Comparison of ENCODE assay signal across 12 cellular contexts in genomic region chr2:231663458-231664290, GRCh38. TPM values are rescaled to one million over a fixed set of nuclear protein-coding genes. Genes with fewer than 3 reads are reported as not detected.
A peak's percentile ranks its signal among the peaks of the same experiment; 100 is the strongest.
DNase-seq lines count a peak whose midpoint lies in the region; ATAC-seq, FAIRE-seq and TF ChIP-seq lines count a peak whose summit lies in the region.
"Had no signal": no experiment of that assay in that cellular context is flagged by ENCODE, and none has a peak within 500 bp of the region (broad histone marks: within the 10 kb centered on the region; RNA-seq: fewer than 3 reads in every experiment).

No MANE protein-coding gene starts in this region.

- no peaks in the 10 kb centered on the region for H3K36me3 ChIP-seq in HepG2 (replicated peaks in 1 of 2; ENCODE audit: control insufficient read depth in 1 of 2, insufficient read depth in 2 of 2, low read length in 2 of 2)
- H3K36me3 ChIP-seq in right lobe of liver = no peaks in the 10 kb centered on the region

- no peak overlapping the region for H2AFZ ChIP-seq in HepG2 (ENCODE audit: low read length)

- no peak for TF ChIP-seq EP300 in HepG2 (IDR thresholded peaks at IDR 0.05; ENCODE audit: low read depth in 2 of 2, low read length in 2 of 2)
- no peak for TF ChIP-seq EP300 in HepG2 (CRISPR knock-in tag; IDR thresholded peaks at IDR 0.05; ENCODE audit: borderline replicate concordance)

- H3K27me3 ChIP-seq in HepG2 (ENCODE audit: control insufficient read depth in 1 of 2, insufficient read depth in 2 of 2, low read length in 2 of 2) (peaks cover 0 to 37% of the 10 kb centered on the region in 2 experiments; a peak in 3 of 5 replicates), right lobe of liver (no peaks in the 10 kb centered on the region)

- peak overlapping the region; percentile 57 for H3K4me3 Mint-ChIP-seq in activated naive CD8-positive, alpha-beta T cell treated with anti-CD3 and anti-CD28 coated beads for 36 hours
- peak overlapping the region in 8 of 10 donors; percentile 6 to 87 (median 75) for H3K4me3 Mint-ChIP-seq in naive thymus-derived CD8-positive, alpha-beta T cell

- no peaks in the 10 kb centered on the region for H3K9me3 ChIP-seq in HepG2 (ENCODE audit: low read length)
- H3K9me3 ChIP-seq in right lobe of liver = peaks cover 0 to 2% (median 0%) of the 10 kb centered on the region in 4 donors

- H3K79me2 ChIP-seq in HepG2 (ENCODE audit: insufficient read depth, low read length) = no peaks in the 10 kb centered on the region

- TF ChIP-seq POLR2A in HepG2 (IDR thresholded peaks at IDR 0.05; ENCODE audit: insufficient read depth in 1 of 2, low read depth in 2 of 2, low read length in 2 of 2) (no peak), right lobe of liver (IDR thresholded peaks at IDR 0.05) (no peak)

- H3K27me3 Mint-ChIP-seq in activated naive CD8-positive, alpha-beta T cell treated with anti-CD3 and anti-CD28 coated beads for 36 hours = no peaks in the 10 kb centered on the region
- H3K27me3 Mint-ChIP-seq in naive thymus-derived CD8-positive, alpha-beta T cell = no peaks in the 10 kb centered on the region

- 57% methylated on average over 27 of the region's 28 CpGs for WGBS in HepG2 (ENCODE audit: low lambda C conversion rate)
- WGBS in right lobe of liver (ENCODE audit: insufficient coverage, low coverage, low lambda C conversion rate, missing lambda C conversion rate) = 93% methylated on average over 7 of the region's 28 CpGs

- H3K4me2 ChIP-seq in HepG2 (ENCODE audit: low read depth, low read length) = no peak overlapping the region

- peaks cover 18% of the 10 kb centered on the region for H3K4me1 Mint-ChIP-seq in activated naive CD8-positive, alpha-beta T cell treated with anti-CD3 and anti-CD28 coated beads for 36 hours
- H3K4me1 Mint-ChIP-seq in naive thymus-derived CD8-positive, alpha-beta T cell = peaks cover 6 to 45% (median 17%) of the 10 kb centered on the region in 4 donors

- H4K20me1 ChIP-seq in HepG2 (ENCODE audit: insufficient read depth, low read length) = no peaks in the 10 kb centered on the region

- H3K9ac ChIP-seq in HepG2 (ENCODE audit: insufficient read depth, low read depth, low read length) = no peak overlapping the region

- in situ Hi-C loops in HepG2 (cut with HindIII; ENCODE audit: extremely low pct_ligation_motif_present, low pct_unique_long_range_greater_than_20kb) = no loop called here

- H3K9me3 Mint-ChIP-seq in activated naive CD8-positive, alpha-beta T cell treated with anti-CD3 and anti-CD28 coated beads for 36 hours = peaks cover 4% of the 10 kb centered on the region
- no peaks in the 10 kb centered on the region for H3K9me3 Mint-ChIP-seq in naive thymus-derived CD8-positive, alpha-beta T cell

- CTCF ChIA-PET in HepG2 (lab: Yijun Ruan, JAX; ENCODE audit: low intra/inter-chr PET ratio, low total read pairs) = interaction anchor here (1.6 kb wide), 1 partner anchor 11 kb away, joined by 3 read pairs; no protein-coding TSS in a partner anchor

- peak; percentile 14 for ATAC-seq in HepG2
- ATAC-seq in right lobe of liver = no peak
- ATAC-seq in naive thymus-derived CD8-positive, alpha-beta T cell = no peak
- ATAC-seq in GM18517 (IDR thresholded peaks at IDR 0.05; ENCODE audit: unreplicated experiment) = no peak

- no peak for TF ChIP-seq CTCF in HepG2 (CRISPR knock-in tag; IDR thresholded peaks at IDR 0.05)
- no peak for TF ChIP-seq CTCF in right lobe of liver (IDR thresholded peaks at IDR 0.05)

- DNase-seq in HepG2 (ENCODE audit: low spot score) (no peak), right lobe of liver (no peak), GM03348 (ENCODE audit: low spot score) (no peak), superior temporal gyrus (ENCODE audit: extremely low spot score) (no peak)
- DNase-seq in activated naive CD8-positive, alpha-beta T cell treated with anti-CD3 and anti-CD28 coated beads for 36 hours = no peak
- DNase-seq in naive thymus-derived CD8-positive, alpha-beta T cell = no peak
- no peak for DNase-seq in NK-92 treated with Interleukin-12 subunit alpha and Interleukin-12 subunit beta, amount 100 ng/mL, for 24 hours (lab: John Stamatoyannopoulos, UW)

- no peak for TF ChIP-seq RAD21 in HepG2 (CRISPR knock-in tag; IDR thresholded peaks at IDR 0.05)

- H3K4me3 ChIP-seq in HepG2 (replicated peaks in 1 of 3; ENCODE audit: insufficient read depth in 1 of 3, low read depth in 2 of 3, low read length in 3 of 3) (no peak overlapping the region), right lobe of liver (no peak overlapping the region)
- H3K4me3 ChIP-seq: SK-N-MC had no signal

- intact Hi-C loops in HepG2 (cut with micrococcal nuclease; ENCODE audit: unreplicated experiment) = no loop called here
- intact Hi-C loops in right lobe of liver (cut with DNase I) = no loop called here

- H3K27ac Mint-ChIP-seq in activated naive CD8-positive, alpha-beta T cell treated with anti-CD3 and anti-CD28 coated beads for 36 hours = peak overlapping the region; percentile 93
- peak overlapping the region; percentile 82 to 99 (median 96) for H3K27ac Mint-ChIP-seq in naive thymus-derived CD8-positive, alpha-beta T cell

- peaks cover 49% of the 10 kb centered on the region for H3K4me1 ChIP-seq in HepG2 (ENCODE audit: insufficient read depth, low read length)
- H3K4me1 ChIP-seq in right lobe of liver = peaks cover 0 to 6% (median 2%) of the 10 kb centered on the region in 4 donors

- peaks cover 6% of the 10 kb centered on the region for H3K36me3 Mint-ChIP-seq in activated naive CD8-positive, alpha-beta T cell treated with anti-CD3 and anti-CD28 coated beads for 36 hours
- H3K36me3 Mint-ChIP-seq in naive thymus-derived CD8-positive, alpha-beta T cell = peaks cover 0 to 4% (median 0%) of the 10 kb centered on the region in 3 donors

- no TSS peak for BruUV-seq in HepG2 (replicated peaks; lab: Mats Ljungman, UMichigan)

- no peak for FAIRE-seq in HepG2 (lab: Jason Lieb, UNC)
- FAIRE-seq: endothelial cell of umbilical vein, H54, islet of Langerhans had no signal

- POLR2A ChIA-PET in HepG2 (lab: Yijun Ruan, JAX) = no interaction called here
- POLR2A ChIA-PET in naive thymus-derived CD8-positive, alpha-beta T cell (lab: Charles Lee) = interaction anchor here (0.6 to 6.1 kb wide), 10 partner anchors 10 to 326 kb away, joined by 3 to 44 read pairs (median 8); partner anchors contain the start of gene PTMA

- H3K27ac ChIP-seq in HepG2 (ENCODE audit: extremely low read length, insufficient read depth, low read length) = no peak overlapping the region
- H3K27ac ChIP-seq in right lobe of liver = no peak overlapping the region
- H3K27ac ChIP-seq: SK-N-MC had no signal

TF ChIP-seq in HepG2, 621 proteins besides CTCF, POLR2A, EP300 and RAD21:
- TF ChIP-seq ZNF501 (CRISPR knock-in tag; IDR thresholded peaks at IDR 0.05) = 0 out of 2 replicates have a peak, but pooled peaks have one; percentile 41
- TF ChIP-seq ZNF503 (CRISPR knock-in tag; IDR thresholded peaks at IDR 0.05) = no peak

RNA-seq across cellular contexts. Expression of gene PTMA, which starts 44.7 kb away (rescaled TPM):
- total RNA-seq in HepG2 (2016; rRNA removed; fragmentation: Illumina TruSeq; extraction: Trizol) (1,086 and 1,212 TPM in 2 replicates), right lobe of liver (100 to 1,000 TPM; 180 to 373 (median 252) TPM)
- 383 and 429 TPM in 2 replicates for total RNA-seq in HepG2 (2016; cell fraction: cytosol; rRNA removed; fragmentation: Illumina TruSeq; extraction: Trizol; ENCODE audit: low read depth)
- 1,123 and 1,183 TPM in 2 replicates for total RNA-seq in HepG2 (2016; cell fraction: insoluble cytoplasmic fraction; rRNA removed; fragmentation: Illumina TruSeq; extraction: Trizol)
- total RNA-seq in HepG2 (2016; cell fraction: membrane; rRNA removed; fragmentation: Illumina TruSeq; extraction: Trizol) = 561 and 605 TPM in 2 replicates
- total RNA-seq in HepG2 (2016; cell fraction: nucleus; rRNA removed; fragmentation: Illumina TruSeq; extraction: Trizol) = 429 and 440 TPM in 2 replicates
- 174 and 190 TPM in 2 replicates for polyA plus RNA-seq in HepG2 (2011; rRNA removed)
- 192 and 196 TPM in 2 replicates for polyA plus RNA-seq in HepG2 (2011; cell fraction: cytosol; rRNA removed)
- polyA plus RNA-seq in HepG2 (2011; cell fraction: nucleus; rRNA removed) = 112 and 149 TPM in 2 replicates
- 399 and 565 TPM in 2 replicates for polyA plus RNA-seq in HepG2 (2012)
- 460 and 492 TPM in 2 replicates for polyA plus RNA-seq in HepG2 (2016; cell fraction: cytosol; fragmentation: Illumina TruSeq; extraction: Trizol; ENCODE audit: low read depth)
- polyA plus RNA-seq in HepG2 (2016; cell fraction: insoluble cytoplasmic fraction; fragmentation: Illumina TruSeq; extraction: Trizol; ENCODE audit: low read depth) = 2,053 and 2,108 TPM in 2 replicates
- 673 and 705 TPM in 2 replicates for polyA plus RNA-seq in HepG2 (2016; cell fraction: membrane; fragmentation: Illumina TruSeq; extraction: Trizol; ENCODE audit: low read depth)
- polyA plus RNA-seq in HepG2 (2016; cell fraction: nucleus; fragmentation: Illumina TruSeq; extraction: Trizol; ENCODE audit: insufficient read depth, low read depth) = 1,089 and 1,130 TPM in 2 replicates
- 146 and 188 TPM in 2 replicates for polyA minus RNA-seq in HepG2 (2011; rRNA and poly(A)+ RNA removed; ENCODE audit: low replicate concordance)
- polyA minus RNA-seq in HepG2 (2011; cell fraction: cytosol; rRNA and poly(A)+ RNA removed) = 210 and 216 TPM in 2 replicates
- polyA minus RNA-seq in HepG2 (2011; cell fraction: nucleus; rRNA and poly(A)+ RNA removed) = 83.7 and 96.4 TPM in 2 replicates
- total RNA-seq in activated naive CD8-positive, alpha-beta T cell treated with anti-CD3 and anti-CD28 coated beads for 36 hours = 1,000 to 10,000 TPM; 2,595 to 2,627 TPM
- total RNA-seq in naive thymus-derived CD8-positive, alpha-beta T cell = 1,000 to 10,000 TPM; 1,008 to 1,051 TPM
- polyA plus RNA-seq in naive thymus-derived CD8-positive, alpha-beta T cell = 1,000 to 10,000 TPM; 1,851 to 2,224 (median 2,052) TPM
